8 cellular contexts compared by ENCODE assay signal in genomic region chr22:24270556-24271405, GRCh38. TPM values are rescaled to one million over a fixed set of nuclear protein-coding genes. Genes with fewer than 3 reads are reported as not detected.
A peak's percentile ranks its signal among the peaks of the same experiment; 100 is the strongest.
DNase-seq lines count a peak whose midpoint lies in the region; ATAC-seq, FAIRE-seq and TF ChIP-seq lines count a peak whose summit lies in the region.

TSS of gene SPECC1L (plus strand) at chr22:24270831. CDS start at chr22:24302232, 31,401 bp downstream.

- in situ Hi-C loops in HepG2 (cut with HindIII; ENCODE audit: extremely low pct_ligation_motif_present, low pct_unique_long_range_greater_than_20kb) = no loop called here

- TF ChIP-seq EP300 in HepG2 (IDR thresholded peaks at IDR 0.05; ENCODE audit: low read depth in 2 of 2, low read length in 2 of 2) = no peak
- TF ChIP-seq EP300 in HepG2 (CRISPR knock-in tag; IDR thresholded peaks at IDR 0.05; ENCODE audit: borderline replicate concordance) = peak; percentile 37; the same call in 1 of the 2 replicates

- no TSS peak for BruUV-seq in HepG2 (replicated peaks; lab: Mats Ljungman, UMichigan)

- under 1% methylated on average over 14 of the region's 90 CpGs for WGBS in HepG2 (ENCODE audit: low lambda C conversion rate)

- peak; percentile 80 for ATAC-seq in GM19351 (IDR thresholded peaks at IDR 0.05; ENCODE audit: unreplicated experiment)
- peak; percentile 80 for ATAC-seq in HG03520 (IDR thresholded peaks at IDR 0.05; ENCODE audit: unreplicated experiment)
- peak; percentile 96 for ATAC-seq in HepG2

- H3K4me3 ChIP-seq in HepG2 (replicated peaks in 1 of 3; ENCODE audit: insufficient read depth in 1 of 3, low read depth in 2 of 3, low read length in 3 of 3) = peak within 1 kb of the TSS; percentile 89 to 94 (median 89)

- POLR2A ChIA-PET in HepG2 (lab: Yijun Ruan, JAX) = no interaction called here

- intact Hi-C loops in HepG2 (cut with micrococcal nuclease; ENCODE audit: unreplicated experiment) = loop anchor here (10.0 kb wide), 1 partner anchor 234 kb away; no protein-coding TSS in a partner anchor

- TF ChIP-seq POLR2A in HepG2 (IDR thresholded peaks at IDR 0.05; ENCODE audit: insufficient read depth in 1 of 2, low read depth in 2 of 2, low read length in 2 of 2) = peak; percentile 95 to 97

- CTCF ChIA-PET in HepG2 (lab: Yijun Ruan, JAX; ENCODE audit: low intra/inter-chr PET ratio, low total read pairs) = no interaction called here

- FAIRE-seq in HepG2 (lab: Jason Lieb, UNC) = no peak

- peak; percentile 38; the same call in 1 of the 2 replicates for TF ChIP-seq CTCF in HepG2 (CRISPR knock-in tag; IDR thresholded peaks at IDR 0.05)

- H3K79me2 ChIP-seq in HepG2 (ENCODE audit: insufficient read depth, low read length) = peaks cover 42% of the 10 kb centered on the region

- no peaks in the 10 kb centered on the region; a peak in 1 of 5 replicates for H3K27me3 ChIP-seq in HepG2 (ENCODE audit: control insufficient read depth in 1 of 2, insufficient read depth in 2 of 2, low read length in 2 of 2)

- H3K4me2 ChIP-seq in HepG2 (ENCODE audit: low read depth, low read length) = peak within 1 kb of the TSS; percentile 93

- peaks cover 66% of the 10 kb centered on the region for H3K4me1 ChIP-seq in HepG2 (ENCODE audit: insufficient read depth, low read length)

- peaks cover 0 to 3% of the 10 kb centered on the region in 2 experiments; a peak in 1 of 5 replicates for H3K36me3 ChIP-seq in HepG2 (replicated peaks in 1 of 2; ENCODE audit: control insufficient read depth in 1 of 2, insufficient read depth in 2 of 2, low read length in 2 of 2)

- peak; percentile 67 for TF ChIP-seq RAD21 in HepG2 (CRISPR knock-in tag; IDR thresholded peaks at IDR 0.05)

- H2AFZ ChIP-seq in HepG2 (ENCODE audit: low read length) = peak within 1 kb of the TSS; percentile 72

- no peaks in the 10 kb centered on the region for H3K9me3 ChIP-seq in HepG2 (ENCODE audit: low read length)

- peaks cover 3% of the 10 kb centered on the region; the same call in 1 of the 2 replicates for H4K20me1 ChIP-seq in HepG2 (ENCODE audit: insufficient read depth, low read length)

- H3K27ac ChIP-seq in HepG2 (ENCODE audit: extremely low read length, insufficient read depth, low read length) = peak within 1 kb of the TSS; percentile 89

- H3K9ac ChIP-seq in HepG2 (ENCODE audit: insufficient read depth, low read depth, low read length) = peak within 1 kb of the TSS; percentile 93

- DNase-seq in C1 segment of cervical spinal cord (lab: John Stamatoyannopoulos, UW) = peak; percentile 80 to 98 (median 93)
- peak; percentile 85 for DNase-seq in NCI-H748 (lab: John Stamatoyannopoulos, UW; ENCODE audit: unreplicated experiment)
- DNase-seq in activated CD4-positive, alpha-beta T cell treated with anti-CD3 and anti-CD28 coated beads, Interleukin-2, amount 50 U/mL, for 1 hour = peak; percentile 89
- DNase-seq in dedifferentiated amniotic fluid mesenchymal stem cell (ENCODE audit: extremely low spot score) = peak; percentile 80
- peak; percentile 79 for DNase-seq in HepG2 (ENCODE audit: low spot score)
- peak; percentile 88 to 93 for DNase-seq in stimulated activated CD4-positive, alpha-beta T cell treated with anti-CD3 and anti-CD28 coated beads, Interleukin-2, amount 100 ng/mL, for 48 hours

TF ChIP-seq in HepG2, 621 proteins besides CTCF, POLR2A, EP300 and RAD21 (continues in another document):
- TF ChIP-seq ZNF557 (CRISPR knock-in tag; IDR thresholded peaks at IDR 0.05) = 0 out of 2 replicates have a peak, but pooled peaks have one; percentile 25
- TF ChIP-seq MLXIP (CRISPR knock-in tag; IDR thresholded peaks at IDR 0.05; ENCODE audit: borderline replicate concordance) = no peak
- peak; percentile 72; the same call in 1 of the 2 replicates for TF ChIP-seq ARNT2 (CRISPR knock-in tag; IDR thresholded peaks at IDR 0.05; ENCODE audit: low read depth)
- peak; percentile 7; the same call in 1 of the 2 replicates for TF ChIP-seq ZNF331 (CRISPR knock-in tag; IDR thresholded peaks at IDR 0.05)
- peak; percentile 76; the same call in 1 of the 2 replicates for TF ChIP-seq ZFP91 (CRISPR knock-in tag; IDR thresholded peaks at IDR 0.05; ENCODE audit: borderline replicate concordance)
- no peak; the same call in 1 of the 2 replicates for TF ChIP-seq SP5 (CRISPR knock-in tag; IDR thresholded peaks at IDR 0.05; ENCODE audit: borderline replicate concordance, low read depth)
- no peak for TF ChIP-seq HNF4G (IDR thresholded peaks at IDR 0.05; ENCODE audit: borderline replicate concordance, low read depth, low read length)
- 0 out of 2 replicates have a peak, but pooled peaks have one; percentile 41 for TF ChIP-seq HNF4G (CRISPR knock-in tag; IDR thresholded peaks at IDR 0.05; ENCODE audit: borderline replicate concordance, low read depth)
- TF ChIP-seq MEIS1 (CRISPR knock-in tag; IDR thresholded peaks at IDR 0.05; ENCODE audit: borderline replicate concordance) = peak; percentile 32
- TF ChIP-seq SIX4 (CRISPR knock-in tag; IDR thresholded peaks at IDR 0.05) = no peak; the same call in 1 of the 2 replicates
- 0 out of 2 replicates have a peak, but pooled peaks have one; percentile 79 for TF ChIP-seq CREB3 (CRISPR knock-in tag; IDR thresholded peaks at IDR 0.05)
- TF ChIP-seq ZNF577 (CRISPR knock-in tag; IDR thresholded peaks at IDR 0.05; ENCODE audit: borderline replicate concordance, low read depth) = no peak
- TF ChIP-seq MIXL1 (CRISPR knock-in tag; IDR thresholded peaks at IDR 0.05) = no peak
- TF ChIP-seq ZNF883 (CRISPR knock-in tag; IDR thresholded peaks at IDR 0.05; ENCODE audit: not compliant biosample characterization) = peak; percentile 93

RNA-seq across cellular contexts. Expression of gene SPECC1L, which starts in this region (rescaled TPM):
- total RNA-seq in HepG2 (2016; rRNA removed; fragmentation: Illumina TruSeq; extraction: Trizol) = 30.3 and 40.2 TPM in 2 replicates
- total RNA-seq in HepG2 (2016; cell fraction: cytosol; rRNA removed; fragmentation: Illumina TruSeq; extraction: Trizol; ENCODE audit: low read depth) = 12.7 and 19.1 TPM in 2 replicates
- 29.7 and 36.7 TPM in 2 replicates for total RNA-seq in HepG2 (2016; cell fraction: insoluble cytoplasmic fraction; rRNA removed; fragmentation: Illumina TruSeq; extraction: Trizol)
- total RNA-seq in HepG2 (2016; cell fraction: membrane; rRNA removed; fragmentation: Illumina TruSeq; extraction: Trizol) = 23.5 and 24.7 TPM in 2 replicates
- 33.2 and 38.0 TPM in 2 replicates for total RNA-seq in HepG2 (2016; cell fraction: nucleus; rRNA removed; fragmentation: Illumina TruSeq; extraction: Trizol)
- polyA plus RNA-seq in HepG2 (2011; rRNA removed) = 14.1 and 16.9 TPM in 2 replicates
- 12.5 and 14.6 TPM in 2 replicates for polyA plus RNA-seq in HepG2 (2011; cell fraction: cytosol; rRNA removed)
- polyA plus RNA-seq in HepG2 (2011; cell fraction: nucleus; rRNA removed) = 19.0 TPM in 2 replicates
- polyA plus RNA-seq in HepG2 (2012) = 20.4 and 20.6 TPM in 2 replicates
- polyA plus RNA-seq in HepG2 (2016; cell fraction: cytosol; fragmentation: Illumina TruSeq; extraction: Trizol; ENCODE audit: low read depth) = 1.7 and 1.8 TPM in 2 replicates
- 19.1 and 20.8 TPM in 2 replicates for polyA plus RNA-seq in HepG2 (2016; cell fraction: insoluble cytoplasmic fraction; fragmentation: Illumina TruSeq; extraction: Trizol; ENCODE audit: low read depth)
- polyA plus RNA-seq in HepG2 (2016; cell fraction: membrane; fragmentation: Illumina TruSeq; extraction: Trizol; ENCODE audit: low read depth) = 5.1 and 5.2 TPM in 2 replicates
- 22.8 and 26.2 TPM in 2 replicates for polyA plus RNA-seq in HepG2 (2016; cell fraction: nucleus; fragmentation: Illumina TruSeq; extraction: Trizol; ENCODE audit: insufficient read depth, low read depth)
- polyA minus RNA-seq in HepG2 (2011; rRNA and poly(A)+ RNA removed; ENCODE audit: low replicate concordance) = 22.4 and 26.6 TPM in 2 replicates
- 16.9 and 23.3 TPM in 2 replicates for polyA minus RNA-seq in HepG2 (2011; cell fraction: cytosol; rRNA and poly(A)+ RNA removed)
- 43.5 and 49.4 TPM in 2 replicates for polyA minus RNA-seq in HepG2 (2011; cell fraction: nucleus; rRNA and poly(A)+ RNA removed)

Comparison
In these comparisons a context has a peak if more than half of its experiments do, and no peak if none do; other contexts are left out.
1. Peak in every context shown above with its lines: DNase-seq, ATAC-seq, H3K4me3 ChIP-seq and H3K27ac ChIP-seq.